In the genomic region with DNA sequence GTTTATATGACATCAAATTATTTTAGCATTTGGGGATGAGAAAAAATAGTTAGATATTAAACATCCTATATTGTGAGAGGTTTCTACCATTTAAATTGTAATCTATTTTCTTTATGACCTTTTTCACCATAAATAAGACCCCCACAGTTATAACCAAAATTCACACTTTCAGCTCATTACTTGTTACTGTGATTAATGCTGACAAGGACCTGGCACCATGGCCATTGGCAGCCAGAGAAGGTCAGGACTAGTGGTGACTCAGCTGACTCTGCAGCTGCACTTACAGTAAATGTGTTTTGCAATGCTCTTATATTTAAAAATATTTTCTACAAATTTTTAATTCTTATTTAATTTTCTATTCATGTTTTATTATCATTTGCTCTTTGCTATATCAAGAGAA, we compare ENCODE assay signal across 11 cellular contexts.
DNase-seq lines count a peak whose midpoint lies in the region; ATAC-seq, FAIRE-seq and TF ChIP-seq lines count a peak whose summit lies in the region.
"Had no signal": no experiment of that assay in that cellular context is flagged by ENCODE, and none has a peak within 500 bp of the region (broad histone marks: within the 10 kb centered on the region; RNA-seq: fewer than 3 reads in every experiment).

No MANE protein-coding gene starts in this region.

- H3K36me3 ChIP-seq in sigmoid colon = no peaks in the 10 kb centered on the region
- no peaks in the 10 kb centered on the region for H3K36me3 ChIP-seq in naive thymus-derived CD4-positive, alpha-beta T cell (ENCODE audit: control insufficient read depth in 2 of 3, insufficient read depth in 3 of 3, low read length in 3 of 3)

- intact Hi-C loops in Right ventricle myocardium superior (cut with DNase I) = no loop called here
- intact Hi-C loops in sigmoid colon (cut with DNase I) = loop anchor here (5.0 to 10.0 kb wide), 2 partner anchors 115 to 142 kb away; no protein-coding TSS in a partner anchor
- intact Hi-C loops in naive thymus-derived CD4-positive, alpha-beta T cell (cut with micrococcal nuclease) = no loop called here

- H3K9me3 ChIP-seq in sigmoid colon = no peaks in the 10 kb centered on the region
- no peaks in the 10 kb centered on the region for H3K9me3 ChIP-seq in naive thymus-derived CD4-positive, alpha-beta T cell (ENCODE audit: control insufficient read depth in 2 of 3, low read length in 3 of 3)

- no peak overlapping the region for H3K27ac Mint-ChIP-seq in naive thymus-derived CD4-positive, alpha-beta T cell
- H3K27ac Mint-ChIP-seq: activated naive CD4-positive, alpha-beta T cell treated with anti-CD3 and anti-CD28 coated beads, Interleukin-2, amount 50 U/mL, for 24 hours had no signal

- no peak for TF ChIP-seq CTCF in sigmoid colon (IDR thresholded peaks at IDR 0.05)

- H3K27me3 ChIP-seq in sigmoid colon = no peaks in the 10 kb centered on the region
- no peaks in the 10 kb centered on the region for H3K27me3 ChIP-seq in naive thymus-derived CD4-positive, alpha-beta T cell (ENCODE audit: control insufficient read depth in 2 of 2, insufficient read depth in 2 of 2, low read length in 2 of 2)

- peak overlapping the region; percentile 31 to 64 (median 50) for H3K27ac ChIP-seq in sigmoid colon
- H3K27ac ChIP-seq in naive thymus-derived CD4-positive, alpha-beta T cell (ENCODE audit: low read depth, low read length) = no peak overlapping the region
- H3K27ac ChIP-seq: VCaP had no signal

- peaks cover 0 to 1% (median 0%) of the 10 kb centered on the region in 5 donors for H3K36me3 Mint-ChIP-seq in naive thymus-derived CD4-positive, alpha-beta T cell
- H3K36me3 Mint-ChIP-seq: activated naive CD4-positive, alpha-beta T cell treated with anti-CD3 and anti-CD28 coated beads, Interleukin-2, amount 50 U/mL, for 24 hours had no signal

- no peak for FAIRE-seq in urothelium cell line (lab: Jason Lieb, UNC)

- CTCF ChIA-PET in naive thymus-derived CD4-positive, alpha-beta T cell (lab: Charles Lee) = no interaction called here

- no peak overlapping the region for H3K4me3 Mint-ChIP-seq in naive thymus-derived CD4-positive, alpha-beta T cell
- H3K4me3 Mint-ChIP-seq: activated naive CD4-positive, alpha-beta T cell treated with anti-CD3 and anti-CD28 coated beads, Interleukin-2, amount 50 U/mL, for 24 hours had no signal

- TF ChIP-seq EP300 in sigmoid colon (IDR thresholded peaks at IDR 0.05) = no peak

- POLR2A ChIA-PET in naive thymus-derived CD4-positive, alpha-beta T cell (lab: Charles Lee) = no interaction called here

- DNase-seq in GM04503 (ENCODE audit: low read depth) (peak; percentile 43), amniotic epithelial cell (ENCODE audit: low read depth) (peak; percentile 82), Right ventricle myocardium superior (peak; percentile 77), sigmoid colon (peak; percentile 87), erythroblast (lab: John Stamatoyannopoulos, UW) (no peak), urothelium cell line (ENCODE audit: low spot score) (no peak)
- no peak for DNase-seq in activated effector memory CD4-positive, alpha-beta T cell treated with anti-CD3 and anti-CD28 coated beads, Interleukin-2, amount 50 U/mL, for 16 hours
- no peak for DNase-seq in naive thymus-derived CD4-positive, alpha-beta T cell
- DNase-seq: NCI-H748 treated with DMSO at 0.1 percent for 48 hours had no signal

- TF ChIP-seq POLR2A in sigmoid colon (IDR thresholded peaks at IDR 0.05) (no peak), erythroblast (IDR thresholded peaks at IDR 0.05; ENCODE audit: low read length) (no peak)

- no peaks in the 10 kb centered on the region for H3K9me3 Mint-ChIP-seq in naive thymus-derived CD4-positive, alpha-beta T cell
- H3K9me3 Mint-ChIP-seq: activated naive CD4-positive, alpha-beta T cell treated with anti-CD3 and anti-CD28 coated beads, Interleukin-2, amount 50 U/mL, for 24 hours had no signal

- H3K4me1 ChIP-seq in sigmoid colon = peaks cover 0 to 28% (median 18%) of the 10 kb centered on the region in 4 donors
- H3K4me1 ChIP-seq in naive thymus-derived CD4-positive, alpha-beta T cell (ENCODE audit: control insufficient read depth in 2 of 2, insufficient read depth in 2 of 2, low read length in 2 of 2) = no peaks in the 10 kb centered on the region

- no peaks in the 10 kb centered on the region for H3K27me3 Mint-ChIP-seq in naive thymus-derived CD4-positive, alpha-beta T cell
- H3K27me3 Mint-ChIP-seq: activated naive CD4-positive, alpha-beta T cell treated with anti-CD3 and anti-CD28 coated beads, Interleukin-2, amount 50 U/mL, for 24 hours had no signal

- peaks cover 0 to 5% (median 0%) of the 10 kb centered on the region in 7 donors for H3K4me1 Mint-ChIP-seq in naive thymus-derived CD4-positive, alpha-beta T cell
- H3K4me1 Mint-ChIP-seq: activated naive CD4-positive, alpha-beta T cell treated with anti-CD3 and anti-CD28 coated beads, Interleukin-2, amount 50 U/mL, for 24 hours had no signal

- ATAC-seq in Right ventricle myocardium superior (ENCODE audit: poor library complexity) = peak; percentile 89
- no peak for ATAC-seq in naive thymus-derived CD4-positive, alpha-beta T cell

- no peak overlapping the region for H3K4me3 ChIP-seq in sigmoid colon
- no peak overlapping the region for H3K4me3 ChIP-seq in naive thymus-derived CD4-positive, alpha-beta T cell (ENCODE audit: low read length)

Comparison
In these comparisons a context has a peak if more than half of its experiments do, and no peak if none do; other contexts are left out.
1. DNase-seq: peak in GM04503 (single experiment), amniotic epithelial cell (single experiment), Right ventricle myocardium superior (single experiment) and sigmoid colon (single experiment); none in activated effector memory CD4-positive, alpha-beta T cell treated with anti-CD3 and anti-CD28 coated beads, Interleukin-2, amount 50 U/mL, for 16 hours (single experiment), erythroblast (0 of 2), urothelium cell line (single experiment) and naive thymus-derived CD4-positive, alpha-beta T cell (0 of 9).